9 cellular contexts compared by ENCODE assay signal in the genomic region with DNA sequence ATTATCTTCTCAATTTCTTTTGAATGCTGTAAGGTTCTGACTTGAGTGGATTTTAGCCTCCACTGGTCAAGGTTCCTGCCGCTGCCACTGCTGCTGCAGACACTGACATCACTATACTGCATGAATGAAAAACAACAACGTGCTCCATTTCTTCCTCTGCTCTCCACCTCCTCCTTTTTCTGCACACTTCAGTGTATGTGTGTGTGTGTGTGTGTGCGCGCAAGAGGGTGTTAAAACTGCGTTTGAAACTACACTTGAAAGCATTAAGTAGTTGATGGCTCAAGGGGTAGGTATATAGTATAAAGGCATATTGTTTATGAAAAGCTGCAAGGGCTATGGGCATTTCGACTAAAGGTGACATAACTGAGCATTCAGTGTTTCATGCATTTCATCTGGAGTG. TPM values are rescaled to one million over a fixed set of nuclear protein-coding genes. Genes with fewer than 3 reads are reported as not detected.
DNase-seq lines count a peak whose midpoint lies in the region; ATAC-seq, FAIRE-seq and TF ChIP-seq lines count a peak whose summit lies in the region.
"Had no signal": no experiment of that assay in that cellular context is flagged by ENCODE, and none has a peak within 500 bp of the region (broad histone marks: within the 10 kb centered on the region; RNA-seq: fewer than 3 reads in every experiment).

No MANE protein-coding gene starts in this region.

- H3K4me2 ChIP-seq in KMS-11, result peak overlapping the region; percentile 66
- H3K4me2 ChIP-seq in K562 (ENCODE audit: insufficient read depth, low read length), result peak overlapping the region; percentile 61
- peak overlapping the region; percentile 7 for H3K4me2 ChIP-seq in trophoblast cell (ENCODE audit: low read length)

- CTCF ChIA-PET in K562 (lab: Yijun Ruan, JAX; ENCODE audit: low intra/inter-chr PET ratio), result no interaction called here

- no peak overlapping the region for H2BK12ac ChIP-seq in trophoblast cell (ENCODE audit: low read length)

- DNase-seq in DMS79 treated with DMSO at 0.1 percent for 48 hours (lab: John Stamatoyannopoulos, UW) (peak; percentile 69), K562 (ENCODE audit: extremely low read depth in 1 of 4, low spot score in 3 of 4) (peak in 1 of 4 experiments; percentile 23), trophoblast cell (no peak), AG20443 (ENCODE audit: low spot score) (no peak), posterior vena cava (ENCODE audit: low spot score) (no peak)

- H3K27me3 ChIP-seq in KMS-11 (ENCODE audit: insufficient read depth, low read depth) (no peaks in the 10 kb centered on the region), K562 (ENCODE audit: control insufficient read depth in 2 of 2, insufficient read depth in 2 of 2, low read length in 2 of 2) (no peaks in the 10 kb centered on the region), trophoblast cell (ENCODE audit: insufficient read depth, low read length) (no peaks in the 10 kb centered on the region)
- H3K27me3 ChIP-seq: cardiac muscle cell had no signal

- TF ChIP-seq CTCF in KMS-11 (conservative IDR thresholded peaks at IDR 0.05; ENCODE audit: low read depth, low read length) (no peak), K562 (IDR thresholded peaks at IDR 0.05 in 2 of 3, conservative IDR thresholded peaks at IDR 0.05 in 1 of 3; ENCODE audit: insufficient read depth in 2 of 3, low read depth in 1 of 3, low read length in 3 of 3) (no peak)

- H3K4me1 ChIP-seq in KMS-11 (ENCODE audit: low read depth, poor library complexity, severe bottlenecking) (peaks cover 61% of the 10 kb centered on the region), K562 (replicated peaks in 1 of 2; ENCODE audit: control insufficient read depth in 2 of 2, insufficient read depth in 2 of 2, low read length in 2 of 2) (peaks cover 6 to 11% of the 10 kb centered on the region in 2 experiments; a peak in 4 of 5 replicates), trophoblast cell (ENCODE audit: control insufficient read depth in 1 of 2, insufficient read depth in 2 of 2, low read length in 2 of 2) (peaks cover 0 to 4% of the 10 kb centered on the region in 2 experiments)

- H2AK5ac ChIP-seq in trophoblast cell (ENCODE audit: low read length), result no peak overlapping the region

- H3K14ac ChIP-seq in trophoblast cell (ENCODE audit: low read length), result no peak overlapping the region

- peaks cover 12% of the 10 kb centered on the region for H3K79me1 ChIP-seq in trophoblast cell (ENCODE audit: low read length)

- no peak overlapping the region for H2BK5ac ChIP-seq in trophoblast cell (ENCODE audit: low read depth, low read length, poor library complexity)

- no peak overlapping the region for H2BK120ac ChIP-seq in trophoblast cell (ENCODE audit: insufficient read depth, low read length, poor library complexity)

- no peak for TF ChIP-seq POLR2A in K562 (conservative IDR thresholded peaks at IDR 0.05)

- no peak overlapping the region for H3K4me3 ChIP-seq in KMS-11 (IDR thresholded peaks at IDR 0.05; ENCODE audit: insufficient read depth, low read depth, low read length)
- peak overlapping the region; percentile 18; the same call in 1 of the 2 replicates for H3K4me3 ChIP-seq in K562
- no peak overlapping the region for H3K4me3 ChIP-seq in trophoblast cell (ENCODE audit: low read depth, low read length)
- H3K4me3 ChIP-seq: cardiac muscle cell had no signal

- H3K79me2 ChIP-seq in KMS-11 (ENCODE audit: insufficient read depth, low read depth), result peaks cover 75% of the 10 kb centered on the region
- H3K79me2 ChIP-seq in K562 (ENCODE audit: control insufficient read depth, insufficient read depth, low read length), result peaks cover 70% of the 10 kb centered on the region
- peaks cover 13% of the 10 kb centered on the region for H3K79me2 ChIP-seq in trophoblast cell (ENCODE audit: control insufficient read depth, insufficient read depth, low read length, poor library complexity)

- no peak overlapping the region for H4K8ac ChIP-seq in trophoblast cell (ENCODE audit: low read depth, low read length)

- no peaks in the 10 kb centered on the region for H3K9me3 ChIP-seq in K562 (replicated peaks; ENCODE audit: control insufficient read depth, insufficient read depth, low read depth, low read length)
- H3K9me3 ChIP-seq in trophoblast cell (ENCODE audit: insufficient read depth, low read depth, low read length), result no peaks in the 10 kb centered on the region

- H3K18ac ChIP-seq in trophoblast cell (ENCODE audit: low read length), result no peak overlapping the region

- ATAC-seq in K562, result no peak
- no peak for ATAC-seq in HG02588 (IDR thresholded peaks at IDR 0.05; ENCODE audit: unreplicated experiment)
- no peak for ATAC-seq in HG02885 (IDR thresholded peaks at IDR 0.05; ENCODE audit: poor library complexity, unreplicated experiment)

- in situ Hi-C loops in K562 (cut with MboI), result loop anchor here (10.0 kb wide), 1 partner anchor 223 kb away; no protein-coding TSS in a partner anchor

- H4K91ac ChIP-seq in trophoblast cell (ENCODE audit: low read depth, low read length), result no peak overlapping the region

- no peaks in the 10 kb centered on the region for H4K20me1 ChIP-seq in KMS-11 (ENCODE audit: insufficient read depth)
- peaks cover 3% of the 10 kb centered on the region; the same call in 1 of the 2 replicates for H4K20me1 ChIP-seq in K562 (replicated peaks; ENCODE audit: control insufficient read depth, insufficient read depth, low read length)

- H3K27ac ChIP-seq in KMS-11 (peak overlapping the region; percentile 79; the same call in 1 of the 2 replicates), K562 (ENCODE audit: extremely low read depth, low read depth, low read length) (no peak overlapping the region), trophoblast cell (ENCODE audit: low read depth, low read length) (no peak overlapping the region)
- H3K27ac ChIP-seq: cardiac muscle cell had no signal

- no peak overlapping the region for H4K12ac ChIP-seq in trophoblast cell (ENCODE audit: low read depth, low read length)

- H3K9me1 ChIP-seq in K562 (ENCODE audit: control insufficient read depth, insufficient read depth, low read length), result no peaks in the 10 kb centered on the region

- no peak for TF ChIP-seq RAD21 in K562 (CRISPR knock-in tag; conservative IDR thresholded peaks at IDR 0.05 in 1 of 2, IDR thresholded peaks at IDR 0.05 in 1 of 2)

- H3K4ac ChIP-seq in trophoblast cell (ENCODE audit: low read depth, low read length), result no peak overlapping the region

- no peak for TF ChIP-seq EP300 in K562 (IDR thresholded peaks at IDR 0.05; ENCODE audit: low read length)

- no peak overlapping the region for H2AFZ ChIP-seq in KMS-11 (ENCODE audit: low read depth)
- no peak overlapping the region for H2AFZ ChIP-seq in K562 (ENCODE audit: low read depth, low read length)
- H2AFZ ChIP-seq in trophoblast cell (ENCODE audit: insufficient read depth, low read length, poor library complexity), result no peak overlapping the region

- no peak overlapping the region for H3K23ac ChIP-seq in trophoblast cell (ENCODE audit: low read length)

- intact Hi-C loops in K562 (cut with micrococcal nuclease) (loop anchor here (10.0 kb wide), 1 partner anchor 287 kb away; no protein-coding TSS in a partner anchor), posterior vena cava (cut with DNase I) (no loop called here)

- no peak for FAIRE-seq in K562 (lab: Jason Lieb, UNC)

- POLR2A ChIA-PET in K562 (lab: Yijun Ruan, JAX), result interaction anchor here (1.1 kb wide), 1 partner anchor 12 kb away, joined by 6 read pairs; no protein-coding TSS in a partner anchor

- WGBS in K562 (ENCODE audit: insufficient coverage, low coverage, missing lambda C conversion rate), result 18% methylated on average over 6 of the region's 6 CpGs
- no CpG with 5 or more reads among the region's 6 CpGs for WGBS in trophoblast cell (ENCODE audit: extremely low coverage, insufficient coverage, insufficient read length)

- BruUV-seq in K562 (replicated peaks; lab: Mats Ljungman, UMichigan), result no TSS peak

- no peaks in the 10 kb centered on the region for H3K36me3 ChIP-seq in KMS-11 (ENCODE audit: insufficient read depth)
- no peaks in the 10 kb centered on the region for H3K36me3 ChIP-seq in K562 (ENCODE audit: control insufficient read depth, insufficient read depth, low read length)
- H3K36me3 ChIP-seq in trophoblast cell (ENCODE audit: control insufficient read depth in 1 of 2, insufficient read depth in 2 of 2, low read length in 2 of 2), result no peaks in the 10 kb centered on the region
- H3K36me3 ChIP-seq: cardiac muscle cell had no signal

- peak overlapping the region; percentile 78; the same call in 1 of the 2 replicates for H3K9ac ChIP-seq in KMS-11
- H3K9ac ChIP-seq in K562 (ENCODE audit: insufficient read depth in 1 of 2, low read depth in 2 of 2, low read length in 2 of 2), result 0 out of 4 replicates have a peak overlapping the region, but pooled peaks of 1 of the 2 experiments have one; percentile 37
- no peak overlapping the region for H3K9ac ChIP-seq in trophoblast cell (ENCODE audit: low read length)

TF ChIP-seq in K562, 482 proteins besides CTCF, POLR2A, EP300 and RAD21 (continues in another document):
- TF ChIP-seq DMBX1 (CRISPR knock-in tag; IDR thresholded peaks at IDR 0.05; ENCODE audit: borderline replicate concordance) (no peak), HSF4 (CRISPR knock-in tag; IDR thresholded peaks at IDR 0.05; ENCODE audit: borderline replicate concordance) (no peak), ZBTB1 (CRISPR knock-in tag; IDR thresholded peaks at IDR 0.05; ENCODE audit: borderline replicate concordance, low read depth) (no peak), KLF6 (CRISPR knock-in tag; IDR thresholded peaks at IDR 0.05; ENCODE audit: borderline replicate concordance) (no peak), ATF7 (IDR thresholded peaks at IDR 0.05) (no peak), BCOR (IDR thresholded peaks at IDR 0.05) (no peak)

RNA-seq across cellular contexts. Expression of gene GLCCI1, which starts 3.5 kb away (rescaled TPM):
- total RNA-seq in K562 (2011; cell fraction: chromatin; rRNA removed; ENCODE audit: low replicate concordance), result 28.3 and 49.4 TPM in 2 replicates
- total RNA-seq in K562 (2011; cell fraction: nucleolus; rRNA removed), result 10.5 and 18.9 TPM in 2 replicates
- 21.6 and 29.6 TPM in 2 replicates for total RNA-seq in K562 (2011; cell fraction: nucleoplasm; rRNA removed)
- total RNA-seq in K562 (2014; rRNA removed), result 2.8 and 4.6 TPM in 2 replicates
- 9.5 and 9.7 TPM in 2 replicates for total RNA-seq in K562 (2014; rRNA removed; fragmentation: Illumina TruSeq; extraction: Trizol)
- 6.5 and 7.3 TPM in 2 replicates for total RNA-seq in K562 (2015; rRNA removed; fragmentation: Illumina TruSeq; extraction: Trizol)
- total RNA-seq in K562 (2021), result 11.2 and 11.9 TPM in 2 replicates
- polyA plus RNA-seq in K562 (2011; rRNA removed), result 7.2 and 16.6 TPM in 2 replicates
- 2.7 and 6.5 TPM in 2 replicates for polyA plus RNA-seq in K562 (2011; cell fraction: cytosol; rRNA removed)
- 13.2 and 20.1 TPM in 2 replicates for polyA plus RNA-seq in K562 (2011; cell fraction: nucleus; rRNA removed)
- 8.4 and 11.0 TPM in 2 replicates for polyA plus RNA-seq in K562 (2012)
- polyA plus RNA-seq in K562 (2014; fragmentation: Illumina TruSeq; extraction: Trizol), result 7.7 and 8.1 TPM in 2 replicates
- polyA plus RNA-seq in K562 (2014; fragmentation: Nextera tagmentation; extraction: Ambion mirVana), result 1 to 10 TPM; 2.7 TPM
- polyA plus RNA-seq in K562 (2014; rRNA removed), result 5.1 and 6.0 TPM in 2 replicates
- 13.8 and 36.3 TPM in 2 replicates for polyA minus RNA-seq in K562 (2011; rRNA and poly(A)+ RNA removed)
- polyA minus RNA-seq in K562 (2011; cell fraction: cytosol; rRNA and poly(A)+ RNA removed), result 3.7 and 9.9 TPM in 2 replicates
- polyA minus RNA-seq in K562 (2011; cell fraction: nucleus; rRNA and poly(A)+ RNA removed), result 8.6 and 31.3 TPM in 2 replicates
- 12.8 and 14.0 TPM in 2 replicates for polyA plus RNA-seq in trophoblast cell (2013)
- 1 to 10 TPM; 3.9 to 4.2 TPM for total RNA-seq in posterior vena cava

Comparison
In these comparisons a context has a peak if more than half of its experiments do, and no peak if none do; other contexts are left out.
1. H3K4me2 ChIP-seq: peak in every context shown above with its lines; median percentile 66 in KMS-11; 61 in K562; 7 in trophoblast cell.